Comparison of ENCODE assay signal across 9 cellular contexts in the genomic region with DNA sequence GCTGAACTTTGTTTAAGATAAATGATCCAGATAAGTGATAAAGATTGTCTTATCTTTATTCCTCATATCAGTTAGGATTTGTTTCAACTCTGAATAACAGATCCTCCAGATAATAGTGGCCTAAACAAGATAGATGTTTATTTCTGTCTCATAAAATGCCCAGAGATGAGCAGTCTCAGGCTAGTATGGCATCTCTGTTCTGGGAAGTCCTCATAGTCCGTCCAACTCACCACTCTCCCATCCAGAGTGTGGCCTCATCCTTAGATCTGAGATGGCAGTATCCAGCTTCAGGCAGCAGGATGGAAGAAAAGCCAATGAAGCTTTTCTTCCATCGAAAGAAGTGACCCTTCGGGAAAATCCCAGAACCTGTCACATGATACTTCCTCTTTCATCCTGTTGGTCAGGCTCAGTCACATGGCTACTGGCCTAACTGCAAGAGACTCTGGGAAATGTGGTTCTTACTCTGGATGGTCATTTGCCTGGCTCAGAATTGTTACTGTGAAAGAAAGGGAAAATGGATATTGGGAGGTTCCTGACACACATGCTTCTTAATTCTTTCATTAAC. TPM values are rescaled to one million over a fixed set of nuclear protein-coding genes. Genes with fewer than 3 reads are reported as not detected.
DNase-seq lines count a peak whose midpoint lies in the region; ATAC-seq and TF ChIP-seq lines count a peak whose summit lies in the region.
"Had no signal": no experiment of that assay in that cellular context is flagged by ENCODE, and none has a peak within 500 bp of the region (broad histone marks: within the 10 kb centered on the region; RNA-seq: fewer than 3 reads in every experiment).

No MANE protein-coding gene starts in this region.

- DNase-seq in NCI-H2196 (lab: John Stamatoyannopoulos, UW; ENCODE audit: unreplicated experiment), result peak; percentile 1
- DNase-seq in NCI-H2196 treated with DMSO at 0.1 percent for 48 hours (lab: John Stamatoyannopoulos, UW; ENCODE audit: unreplicated experiment), result no peak
- DNase-seq in RWPE1 (ENCODE audit: low spot score), result peak; percentile 44
- DNase-seq in fibroblast of the conjunctiva (ENCODE audit: low read depth), result peak; percentile 34
- peak; percentile 84 for DNase-seq in putamen (ENCODE audit: low spot score)
- no peak for DNase-seq in activated CD4-positive, alpha-beta T cell treated with anti-CD3 and anti-CD28 coated beads for 1 hour
- no peak for DNase-seq in cerebellar nuclear complex (lab: John Stamatoyannopoulos, UW)

- POLR2A ChIA-PET in RWPE1 (lab: Yijun Ruan, JAX; ENCODE audit: low non-redundant PET), result no interaction called here

- no peak overlapping the region for H3K27ac ChIP-seq in RWPE1
- H3K27ac ChIP-seq: BLaER1 treated with 17β-estradiol and CSF1 and Interleukin-3, amounts not matched to agents 10 nM and 100 nM had no signal

- CTCF ChIA-PET in RWPE1 (lab: Yijun Ruan, JAX), result no interaction called here

- ATAC-seq in esophagus mucosa, result no peak

- TF ChIP-seq CTCF in RWPE1 (conservative IDR thresholded peaks at IDR 0.05; ENCODE audit: low read depth), result no peak

RNA-seq across cellular contexts. Expression of gene TAGAP, which starts 29.4 kb away (rescaled TPM):
- 0.92 TPM for total RNA-seq in esophagus mucosa

Comparison
In these comparisons a context has a peak if more than half of its experiments do, and no peak if none do; other contexts are left out.
1. DNase-seq: peak in NCI-H2196 (single experiment), RWPE1 (single experiment), fibroblast of the conjunctiva (single experiment) and putamen (single experiment); none in NCI-H2196 treated with DMSO at 0.1 percent for 48 hours (single experiment), activated CD4-positive, alpha-beta T cell treated with anti-CD3 and anti-CD28 coated beads for 1 hour (single experiment) and cerebellar nuclear complex (0 of 2).